9 cellular contexts compared by ENCODE assay signal in genomic region chr10:103676851-103677417, GRCh38.
DNase-seq lines count a peak whose midpoint lies in the region; ATAC-seq lines count a peak whose summit lies in the region.
"Had no signal": no experiment of that assay in that cellular context is flagged by ENCODE, and none has a peak within 500 bp of the region (broad histone marks: within the 10 kb centered on the region; RNA-seq: fewer than 3 reads in every experiment).

No MANE protein-coding gene starts in this region.

- H3K4me3 ChIP-seq in skin epidermis: peak overlapping the region in 6 of 7 experiments; percentile 9 to 37 (median 27)

- no peak for ATAC-seq in GM19351 (IDR thresholded peaks at IDR 0.05; ENCODE audit: unreplicated experiment)

- H3K27ac ChIP-seq in skin epidermis: peak overlapping the region in 20 of 21 experiments; percentile 52 to 95 (median 83)

- peak; percentile 74 for DNase-seq in ELF-1 (ENCODE audit: low read depth, low spot score)
- DNase-seq in astrocyte of the hippocampus (ENCODE audit: low read depth, low spot score): peak; percentile 80
- DNase-seq in hepatic stellate cell (ENCODE audit: low spot score): peak; percentile 95
- DNase-seq in NCI-H2081 treated with DMSO at 0.1 percent for 48 hours (lab: John Stamatoyannopoulos, UW): no peak
- DNase-seq in activated T-cell treated with anti-CD3 and anti-CD28 coated beads for 4 hours: no peak
- no peak for DNase-seq in D341Med (ENCODE audit: low spot score)
- DNase-seq: NCI-H146 had no signal

Comparison
In these comparisons a context has a peak if more than half of its experiments do, and no peak if none do; other contexts are left out.
1. DNase-seq: peak in ELF-1 (single experiment), astrocyte of the hippocampus (single experiment) and hepatic stellate cell (single experiment); none in NCI-H2081 treated with DMSO at 0.1 percent for 48 hours (single experiment), activated T-cell treated with anti-CD3 and anti-CD28 coated beads for 4 hours (single experiment) and D341Med (single experiment).